ENCODE assay signal across 17 cellular contexts in the genomic region with DNA sequence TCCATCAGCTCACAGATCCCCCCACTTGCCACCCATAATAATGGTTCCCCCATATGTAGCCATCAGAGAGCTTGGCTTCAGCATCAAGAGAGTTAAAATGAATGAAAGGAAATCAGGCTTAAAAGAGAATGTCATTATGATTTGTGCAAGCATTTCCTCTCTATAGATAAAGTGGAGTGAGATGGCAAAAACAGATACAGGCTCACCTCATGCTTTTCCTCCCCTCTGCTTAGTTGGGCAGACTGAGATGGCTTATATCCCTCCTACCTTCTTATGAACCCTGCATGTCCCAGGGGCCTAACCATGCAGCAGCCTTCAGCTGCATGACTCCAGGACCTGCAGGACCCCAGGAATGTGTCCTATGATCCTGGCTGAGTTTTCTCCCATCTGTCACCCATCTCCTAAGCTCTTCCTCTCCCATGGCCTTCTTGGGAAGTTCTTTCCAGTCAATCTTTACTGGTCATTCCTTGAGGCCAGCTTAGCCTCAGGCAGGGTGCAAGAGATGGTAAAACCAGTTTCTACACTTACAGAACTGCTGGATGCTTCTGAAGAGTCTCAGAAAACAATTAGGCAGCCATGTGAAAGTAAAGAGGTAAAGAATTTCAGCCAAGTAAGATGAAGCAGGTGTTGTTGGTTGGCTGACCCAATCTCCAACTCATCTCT.
DNase-seq lines count a peak whose midpoint lies in the region; ATAC-seq and TF ChIP-seq lines count a peak whose summit lies in the region.
"Had no signal": no experiment of that assay in that cellular context is flagged by ENCODE, and none has a peak within 500 bp of the region (broad histone marks: within the 10 kb centered on the region; RNA-seq: fewer than 3 reads in every experiment).

No MANE protein-coding gene starts in this region.

- no peaks in the 10 kb centered on the region for H3K9me3 ChIP-seq in tibial artery
- H3K9me3 ChIP-seq: psoas muscle, testis had no signal

- no peaks in the 10 kb centered on the region for H3K27me3 Mint-ChIP-seq in activated T-cell treated with anti-CD3 and anti-CD28 coated beads, Interleukin-2, amount 50 U/mL, for 4 hours (ENCODE audit: low read depth)
- H3K27me3 Mint-ChIP-seq in T-helper 1 cell treated with Interleukin-12 subunit alpha and Interleukin-12 subunit beta and Interleukin-4 antibody, amounts not matched to agents 30 μg/mL and 1 μg/mL, for 36 hours (ENCODE audit: low read depth): no peaks in the 10 kb centered on the region
- no peaks in the 10 kb centered on the region for H3K27me3 Mint-ChIP-seq in nephron (ENCODE audit: low read depth)

- H3K9me3 Mint-ChIP-seq in activated T-cell treated with anti-CD3 and anti-CD28 coated beads, Interleukin-2, amount 50 U/mL, for 4 hours: no peaks in the 10 kb centered on the region
- no peaks in the 10 kb centered on the region for H3K9me3 Mint-ChIP-seq in T-helper 1 cell treated with Interleukin-12 subunit alpha and Interleukin-12 subunit beta and Interleukin-4 antibody, amounts not matched to agents 30 μg/mL and 1 μg/mL, for 36 hours
- no peaks in the 10 kb centered on the region for H3K9me3 Mint-ChIP-seq in nephron

- no peaks in the 10 kb centered on the region for H3K4me1 ChIP-seq in tibial artery
- H3K4me1 ChIP-seq: psoas muscle, testis had no signal

- no peaks in the 10 kb centered on the region for H3K27me3 ChIP-seq in tibial artery
- H3K27me3 ChIP-seq: testis had no signal

- H3K27ac ChIP-seq in tibial artery: no peak overlapping the region
- H3K27ac ChIP-seq: epithelial cell of prostate, psoas muscle, RWPE1, testis had no signal

- TF ChIP-seq CTCF in nephron (IDR thresholded peaks at IDR 0.05; ENCODE audit: unreplicated experiment in 3 of 3): no peak
- TF ChIP-seq CTCF in tibial artery (IDR thresholded peaks at IDR 0.05): no peak

- H3K27ac Mint-ChIP-seq in T-helper 1 cell treated with Interleukin-12 subunit alpha and Interleukin-12 subunit beta and Interleukin-4 antibody, amounts not matched to agents 30 μg/mL and 1 μg/mL, for 36 hours: peak overlapping the region; percentile 56
- peak overlapping the region in 2 of 3 experiments; percentile 19 to 62 for H3K27ac Mint-ChIP-seq in nephron

- H3K36me3 ChIP-seq in tibial artery: no peaks in the 10 kb centered on the region

- no peak for DNase-seq in activated T-cell treated with anti-CD3 and anti-CD28 coated beads, Interleukin-2, amount 50 U/mL, for 4 hours
- no peak for DNase-seq in activated T-cell treated with anti-CD3 and anti-CD28 coated beads, Interleukin-2, amount 50 U/mL, for 48 hours
- DNase-seq in mesenteric fat pad (ENCODE audit: low spot score): no peak
- DNase-seq in NCI-H774 (lab: John Stamatoyannopoulos, UW): no peak
- no peak for DNase-seq in tibial artery
- DNase-seq: DMS153; left cardiac atrium; NCI-H1105 treated with DMSO at 0.1 percent for 48 hours; psoas muscle; stimulated activated CD4-positive, alpha-beta T cell treated with anti-CD3 and anti-CD28 coated beads, Interleukin-15, amount 100 ng/mL, for 24 hours; T-helper 9 cell; testis had no signal

- peaks cover 42% of the 10 kb centered on the region for H3K4me1 Mint-ChIP-seq in activated T-cell treated with anti-CD3 and anti-CD28 coated beads, Interleukin-2, amount 50 U/mL, for 4 hours (ENCODE audit: low read depth)
- peaks cover 34% of the 10 kb centered on the region for H3K4me1 Mint-ChIP-seq in T-helper 1 cell treated with Interleukin-12 subunit alpha and Interleukin-12 subunit beta and Interleukin-4 antibody, amounts not matched to agents 30 μg/mL and 1 μg/mL, for 36 hours (ENCODE audit: low read depth)
- no peaks in the 10 kb centered on the region for H3K4me1 Mint-ChIP-seq in nephron

- no peak overlapping the region for H3K4me3 ChIP-seq in tibial artery
- H3K4me3 ChIP-seq: psoas muscle, testis had no signal

- intact Hi-C loops in tibial artery (cut with DNase I; ENCODE audit: low total_unique reads): no loop called here

- H3K4me3 Mint-ChIP-seq in activated T-cell treated with anti-CD3 and anti-CD28 coated beads, Interleukin-2, amount 50 U/mL, for 4 hours: peak overlapping the region; percentile 7
- H3K4me3 Mint-ChIP-seq in T-helper 1 cell treated with Interleukin-12 subunit alpha and Interleukin-12 subunit beta and Interleukin-4 antibody, amounts not matched to agents 30 μg/mL and 1 μg/mL, for 36 hours: no peak overlapping the region
- no peak overlapping the region for H3K4me3 Mint-ChIP-seq in nephron

- no peaks in the 10 kb centered on the region for H3K36me3 Mint-ChIP-seq in activated T-cell treated with anti-CD3 and anti-CD28 coated beads, Interleukin-2, amount 50 U/mL, for 4 hours (ENCODE audit: insufficient read depth)
- H3K36me3 Mint-ChIP-seq in T-helper 1 cell treated with Interleukin-12 subunit alpha and Interleukin-12 subunit beta and Interleukin-4 antibody, amounts not matched to agents 30 μg/mL and 1 μg/mL, for 36 hours (ENCODE audit: low read depth): no peaks in the 10 kb centered on the region
- H3K36me3 Mint-ChIP-seq in nephron (ENCODE audit: low read depth): no peaks in the 10 kb centered on the region

- no peak for ATAC-seq in activated T-cell treated with anti-CD3 and anti-CD28 coated beads, Interleukin-2, amount 50 U/mL, for 4 hours
- peak; percentile 16 for ATAC-seq in HG03103 (IDR thresholded peaks at IDR 0.05; ENCODE audit: low read depth, unreplicated experiment)
- ATAC-seq: psoas muscle had no signal
